17 cellular contexts compared by ENCODE assay signal in the genomic region with DNA sequence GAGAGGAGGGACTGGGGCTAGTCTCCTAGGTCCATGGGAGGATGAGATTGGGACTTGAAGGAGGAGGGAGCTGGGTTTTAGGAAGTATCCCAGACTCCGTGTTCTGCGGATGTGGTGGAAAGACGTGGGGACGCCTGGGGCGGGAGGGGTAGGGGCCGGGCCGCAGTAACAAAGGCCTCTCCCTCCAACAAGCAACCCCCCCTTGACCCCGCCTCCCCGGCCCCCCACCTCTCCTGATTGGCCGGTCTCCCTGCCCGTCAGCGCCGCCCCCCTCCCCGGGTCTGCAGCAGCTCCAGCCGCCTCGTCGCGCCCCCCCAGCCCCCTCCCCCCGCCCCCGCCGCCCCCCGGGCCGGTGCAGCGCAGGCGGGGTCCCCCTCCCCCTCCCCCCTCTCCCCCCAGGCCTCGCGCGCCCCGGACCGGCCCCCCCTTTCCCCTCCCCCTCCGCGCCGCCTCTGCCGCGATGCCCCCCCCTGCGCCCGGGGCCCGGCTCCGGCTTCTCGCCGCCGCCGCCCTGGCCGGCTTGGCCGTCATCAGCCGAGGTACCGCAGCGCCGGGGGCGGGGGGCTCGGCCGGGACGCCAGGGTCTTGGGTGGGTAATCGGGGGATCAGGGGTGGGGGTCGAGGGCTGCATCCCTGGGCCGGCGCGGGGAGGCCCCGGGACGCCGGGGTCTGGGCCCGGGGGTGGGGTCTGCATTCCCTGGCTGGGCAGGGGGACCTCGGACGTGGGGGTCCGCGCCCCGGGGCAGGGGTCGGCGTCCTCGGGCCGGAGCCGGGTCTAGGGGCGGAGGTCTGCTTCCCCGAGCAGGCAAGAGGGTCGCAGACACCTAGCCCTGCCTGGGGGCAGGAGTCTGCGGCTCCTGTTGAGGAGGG. TPM values are rescaled to one million over a fixed set of nuclear protein-coding genes. Genes with fewer than 3 reads are reported as not detected.
DNase-seq lines count a peak whose midpoint lies in the region; ATAC-seq and TF ChIP-seq lines count a peak whose summit lies in the region.
"Had no signal": no experiment of that assay in that cellular context is flagged by ENCODE, and none has a peak within 500 bp of the region (broad histone marks: within the 10 kb centered on the region; RNA-seq: fewer than 3 reads in every experiment).

IGLON5 (plus strand) TSS at position 257 of the 870 bp plus-strand sequence; CDS start at position 461, 204 bp downstream.

- DNase-seq in SK-N-SH, result peak; percentile 99
- DNase-seq in right cardiac atrium, result no peak
- DNase-seq in coronary artery (ENCODE audit: low spot score), result no peak
- DNase-seq: activated naive CD8-positive, alpha-beta T cell treated with anti-CD3 and anti-CD28 coated beads for 36 hours; CD8-positive, alpha-beta memory T cell; NCI-H1092 treated with DMSO at 0.1 percent for 48 hours; right lobe of liver; stimulated activated CD4-positive, alpha-beta T cell treated with anti-CD3 and anti-CD28 coated beads, Interleukin-4, amount 100 ng/mL, for 24 hours had no signal

- no peak within 1 kb of the TSS for H3K27ac Mint-ChIP-seq in stimulated activated memory B cell treated with anti-CD40 and anti-IgM and Interleukin-4, amounts not matched to agents 10 μg/mL and 1 μg/mL and 100 μg/mL, for 72 hours
- H3K27ac Mint-ChIP-seq: activated naive CD8-positive, alpha-beta T cell treated with anti-CD3 and anti-CD28 coated beads for 36 hours had no signal

- 7% methylated on average over 18 of the region's 76 CpGs for WGBS in SK-N-SH (ENCODE audit: low lambda C conversion rate)
- 3% methylated on average over 55 of the region's 76 CpGs for WGBS in right cardiac atrium

- H3K4me1 ChIP-seq in SK-N-SH (ENCODE audit: control insufficient read depth in 1 of 2, insufficient read depth in 2 of 2, low read depth in 1 of 2, low read length in 1 of 2) (peaks cover 0 to 8% of the 10 kb centered on the region in 2 experiments; a peak in 1 of 4 replicates), iPS-20b (ENCODE audit: insufficient read depth, low read length) (peaks cover 9% of the 10 kb centered on the region; the same call in 1 of the 2 replicates), right cardiac atrium (ENCODE audit: control insufficient read depth, insufficient read depth, low read length) (no peaks in the 10 kb centered on the region)
- H3K4me1 ChIP-seq: right lobe of liver, vagina had no signal

- no peaks in the 10 kb centered on the region for H4K20me1 ChIP-seq in SK-N-SH (ENCODE audit: insufficient read depth)

- H3K9me3 ChIP-seq in SK-N-SH, result no peaks in the 10 kb centered on the region
- peaks cover 5% of the 10 kb centered on the region; the same call in 1 of the 2 replicates for H3K9me3 ChIP-seq in iPS-20b (ENCODE audit: insufficient read depth, low read depth, low read length)
- peaks cover 3% of the 10 kb centered on the region for H3K9me3 ChIP-seq in right cardiac atrium (ENCODE audit: control insufficient read depth, low read length)
- H3K9me3 ChIP-seq: right lobe of liver, vagina had no signal

- TF ChIP-seq EP300 in SK-N-SH (IDR thresholded peaks at IDR 0.05; ENCODE audit: borderline replicate concordance in 1 of 2, low read depth in 1 of 2, low read length in 1 of 2), result no peak

- H3K9ac ChIP-seq in SK-N-SH (no peak within 1 kb of the TSS), iPS-20b (ENCODE audit: low read depth, low read length) (peak within 1 kb of the TSS; percentile 45; the same call in 1 of the 2 replicates)

- no peak for ATAC-seq in SK-N-SH treated with all-trans-retinoic acid at 6 μM for 48 hours
- peak; percentile 57 for ATAC-seq in stimulated activated memory B cell treated with anti-CD40 and anti-IgM and Interleukin-4, amounts not matched to agents 10 μg/mL and 1 μg/mL and 100 μg/mL, for 72 hours
- no peak for ATAC-seq in right cardiac atrium
- no peak for ATAC-seq in HG02981 (IDR thresholded peaks at IDR 0.05; ENCODE audit: unreplicated experiment)
- ATAC-seq: left lung had no signal

- peaks cover 63% of the 10 kb centered on the region for H3K27me3 Mint-ChIP-seq in stimulated activated memory B cell treated with anti-CD40 and anti-IgM and Interleukin-4, amounts not matched to agents 10 μg/mL and 1 μg/mL and 100 μg/mL, for 72 hours

- peak within 1 kb of the TSS in 1 of 2 experiments; percentile 48; a peak in 2 of 4 replicates for H3K4me3 ChIP-seq in SK-N-SH (ENCODE audit: low read depth in 2 of 2, low read length in 1 of 2)
- peak within 1 kb of the TSS; percentile 69 for H3K4me3 ChIP-seq in iPS-20b (ENCODE audit: low read length)
- no peak within 1 kb of the TSS for H3K4me3 ChIP-seq in right cardiac atrium (ENCODE audit: low read length)
- no peak within 1 kb of the TSS for H3K4me3 ChIP-seq in coronary artery
- H3K4me3 ChIP-seq: left lung, right lobe of liver, vagina had no signal

- H3K4me1 Mint-ChIP-seq in stimulated activated memory B cell treated with anti-CD40 and anti-IgM and Interleukin-4, amounts not matched to agents 10 μg/mL and 1 μg/mL and 100 μg/mL, for 72 hours, result peaks cover 13% of the 10 kb centered on the region
- H3K4me1 Mint-ChIP-seq: activated naive CD8-positive, alpha-beta T cell treated with anti-CD3 and anti-CD28 coated beads for 36 hours had no signal

- H3K4me2 ChIP-seq in SK-N-SH, result no peak within 1 kb of the TSS

- H3K27ac ChIP-seq in SK-N-SH (ENCODE audit: low read depth in 2 of 2, low read length in 1 of 2), result peak within 1 kb of the TSS in 1 of 2 experiments; percentile 58; a peak in 1 of 4 replicates
- peak within 1 kb of the TSS; percentile 71 for H3K27ac ChIP-seq in angular gyrus (ENCODE audit: low read depth, low read length)
- no peak within 1 kb of the TSS for H3K27ac ChIP-seq in iPS-20b (ENCODE audit: low read length)
- H3K27ac ChIP-seq in right cardiac atrium (ENCODE audit: low read length), result no peak within 1 kb of the TSS
- no peak within 1 kb of the TSS for H3K27ac ChIP-seq in coronary artery
- H3K27ac ChIP-seq: epithelial cell of prostate, left lung, right lobe of liver, vagina had no signal

- TF ChIP-seq RAD21 in SK-N-SH (IDR thresholded peaks at IDR 0.05; ENCODE audit: low read length), result no peak

- H3K9me3 Mint-ChIP-seq in stimulated activated memory B cell treated with anti-CD40 and anti-IgM and Interleukin-4, amounts not matched to agents 10 μg/mL and 1 μg/mL and 100 μg/mL, for 72 hours, result peaks cover 15% of the 10 kb centered on the region

- intact Hi-C loops in right cardiac atrium (cut with DNase I), result no loop called here

- H3K27me3 ChIP-seq in SK-N-SH (ENCODE audit: insufficient read depth), result no peaks in the 10 kb centered on the region
- peaks cover 9% of the 10 kb centered on the region; the same call in 1 of the 2 replicates for H3K27me3 ChIP-seq in iPS-20b (ENCODE audit: insufficient read depth, low read length)
- H3K27me3 ChIP-seq in right cardiac atrium (ENCODE audit: control insufficient read depth, insufficient read depth), result no peaks in the 10 kb centered on the region
- H3K27me3 ChIP-seq: right lobe of liver, vagina had no signal

- no peaks in the 10 kb centered on the region for H3K9me2 ChIP-seq in SK-N-SH

- H3K36me3 Mint-ChIP-seq in stimulated activated memory B cell treated with anti-CD40 and anti-IgM and Interleukin-4, amounts not matched to agents 10 μg/mL and 1 μg/mL and 100 μg/mL, for 72 hours, result no peaks in the 10 kb centered on the region
- H3K36me3 Mint-ChIP-seq: activated naive CD8-positive, alpha-beta T cell treated with anti-CD3 and anti-CD28 coated beads for 36 hours had no signal

- TF ChIP-seq CTCF in SK-N-SH (IDR thresholded peaks at IDR 0.05) (no peak), coronary artery (IDR thresholded peaks at IDR 0.05) (no peak)

- CTCF ChIA-PET in SK-N-SH (lab: Yijun Ruan, JAX), result interaction anchor here (0.6 kb wide), 2 partner anchors 16 to 87 kb away, joined by 3 to 4 read pairs; no protein-coding TSS in a partner anchor

- H3K4me3 Mint-ChIP-seq in stimulated activated memory B cell treated with anti-CD40 and anti-IgM and Interleukin-4, amounts not matched to agents 10 μg/mL and 1 μg/mL and 100 μg/mL, for 72 hours, result no peak within 1 kb of the TSS
- H3K4me3 Mint-ChIP-seq: activated naive CD8-positive, alpha-beta T cell treated with anti-CD3 and anti-CD28 coated beads for 36 hours; CD8-positive, alpha-beta memory T cell had no signal

- H3K36me3 ChIP-seq in SK-N-SH (replicated peaks in 1 of 2; ENCODE audit: control insufficient read depth in 1 of 2, insufficient read depth in 2 of 2, low read length in 1 of 2) (no peaks in the 10 kb centered on the region), iPS-20b (ENCODE audit: insufficient read depth, low read depth, low read length) (no peaks in the 10 kb centered on the region)
- H3K36me3 ChIP-seq: left lung, right lobe of liver, vagina had no signal

- no peaks in the 10 kb centered on the region for H3K79me2 ChIP-seq in SK-N-SH (ENCODE audit: insufficient read depth)

- H3F3A ChIP-seq in SK-N-SH (replicated peaks; ENCODE audit: insufficient read depth), result no peaks in the 10 kb centered on the region

- POLR2A ChIA-PET in SK-N-SH (lab: Yijun Ruan, JAX), result interaction anchor here (1.0 kb wide), 1 partner anchor 8 kb away, joined by 3 read pairs; no protein-coding TSS in a partner anchor

- H2AFZ ChIP-seq in SK-N-SH (ENCODE audit: low read depth), result no peak within 1 kb of the TSS

TF ChIP-seq in SK-N-SH, 30 proteins besides CTCF, POLR2A, EP300 and RAD21:
- TF ChIP-seq JUND (IDR thresholded peaks at IDR 0.05), result no peak
- TF ChIP-seq, protein P1, sequence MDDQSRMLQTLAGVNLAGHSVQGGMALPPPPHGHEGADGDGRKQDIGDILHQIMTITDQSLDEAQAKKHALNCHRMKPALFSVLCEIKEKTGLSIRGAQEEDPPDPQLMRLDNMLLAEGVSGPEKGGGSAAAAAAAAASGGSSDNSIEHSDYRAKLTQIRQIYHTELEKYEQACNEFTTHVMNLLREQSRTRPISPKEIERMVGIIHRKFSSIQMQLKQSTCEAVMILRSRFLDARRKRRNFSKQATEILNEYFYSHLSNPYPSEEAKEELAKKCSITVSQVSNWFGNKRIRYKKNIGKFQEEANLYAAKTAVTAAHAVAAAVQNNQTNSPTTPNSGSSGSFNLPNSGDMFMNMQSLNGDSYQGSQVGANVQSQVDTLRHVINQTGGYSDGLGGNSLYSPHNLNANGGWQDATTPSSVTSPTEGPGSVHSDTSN (IDR thresholded peaks at IDR 0.05), result peak; percentile 35; the same call in 1 of the 2 replicates

TF ChIP-seq in SK-N-SH treated with all-trans-retinoic acid at 6 μM for 48 hours, 23 proteins besides CTCF, POLR2A, EP300 and RAD21 (continues in another document):
- TF ChIP-seq TOX (CRISPR knock-in tag; IDR thresholded peaks at IDR 0.05; ENCODE audit: borderline replicate concordance) (no peak), ESRRG (CRISPR knock-in tag; IDR thresholded peaks at IDR 0.05) (no peak), ZNF565 (CRISPR knock-in tag; conservative IDR thresholded peaks at IDR 0.05; ENCODE audit: low read depth) (no peak), ZFP30 (CRISPR knock-in tag; IDR thresholded peaks at IDR 0.05) (no peak), ZC3H10 (CRISPR knock-in tag; IDR thresholded peaks at IDR 0.05) (no peak), PPARA (CRISPR knock-in tag; IDR thresholded peaks at IDR 0.05; ENCODE audit: borderline replicate concordance) (no peak), CSDC2 (CRISPR knock-in tag; IDR thresholded peaks at IDR 0.05) (no peak), GLIS3 (CRISPR knock-in tag; IDR thresholded peaks at IDR 0.05) (no peak)

RNA-seq across cellular contexts. Expression of gene IGLON5, which starts in this region (rescaled TPM):
- polyA plus RNA-seq in SK-N-SH (2012; rRNA removed) (0.36 and 0.60 TPM in 2 replicates), right cardiac atrium (0.07 TPM)
- 0.45 and 1.3 TPM in 2 replicates for polyA plus RNA-seq in SK-N-SH (2012; cell fraction: cytosol; rRNA removed)
- 0.29 and 0.38 TPM in 2 replicates for polyA plus RNA-seq in SK-N-SH (2012; cell fraction: nucleus; rRNA removed)
- total RNA-seq in right cardiac atrium, result under 1 TPM in 1 of 4 donors, not detected in 3; 0.31 TPM
- total RNA-seq: A172, left lung, vagina had no signal
- polyA plus RNA-seq: CD8-positive, alpha-beta memory T cell had no signal
